Comparison of ENCODE assay signal across 14 cellular contexts in the genomic region with DNA sequence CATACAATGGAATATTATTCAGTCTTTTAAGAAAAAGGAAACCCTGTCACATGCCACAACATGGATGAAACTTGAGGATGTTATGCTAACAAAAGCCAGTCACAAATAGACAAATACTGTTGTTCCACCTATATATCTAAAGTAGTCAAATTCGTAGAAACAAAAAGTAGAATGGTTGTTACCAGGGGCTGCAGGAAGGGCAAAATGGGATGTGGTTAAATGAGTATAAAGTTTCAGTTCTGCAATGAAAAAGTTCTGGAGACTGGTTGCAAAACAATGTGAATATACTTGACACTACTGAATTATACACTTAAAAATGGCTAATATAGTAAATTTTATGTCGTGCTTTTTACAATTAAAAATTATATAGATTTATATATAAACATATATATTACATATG. TPM values are rescaled to one million over a fixed set of nuclear protein-coding genes. Genes with fewer than 3 reads are reported as not detected.
DNase-seq lines count a peak whose midpoint lies in the region; ATAC-seq and TF ChIP-seq lines count a peak whose summit lies in the region.
"Had no signal": no experiment of that assay in that cellular context is flagged by ENCODE, and none has a peak within 500 bp of the region (broad histone marks: within the 10 kb centered on the region; RNA-seq: fewer than 3 reads in every experiment).

No MANE protein-coding gene starts in this region.

- no peaks in the 10 kb centered on the region for H3K4me1 ChIP-seq in ascending aorta
- H3K4me1 ChIP-seq: left ventricle myocardium inferior, pancreas had no signal

- no peak overlapping the region for H3K4me3 ChIP-seq in ascending aorta
- H3K4me3 ChIP-seq: cardiac muscle cell, left ventricle myocardium inferior, pancreas had no signal

- H3K36me3 ChIP-seq in ascending aorta = no peaks in the 10 kb centered on the region
- H3K36me3 ChIP-seq: cardiac muscle cell, left ventricle myocardium inferior, pancreas had no signal

- ATAC-seq in GM18873 (IDR thresholded peaks at IDR 0.05; ENCODE audit: low FRiP score, unreplicated experiment) (peak; percentile 74), GM21825 (IDR thresholded peaks at IDR 0.05; ENCODE audit: unreplicated experiment) (peak; percentile 94), HG03342 (IDR thresholded peaks at IDR 0.05; ENCODE audit: unreplicated experiment) (peak; percentile 98)
- ATAC-seq: SK-N-SH treated with all-trans-retinoic acid at 6 μM for 48 hours had no signal

- no peak for TF ChIP-seq CTCF in ascending aorta (IDR thresholded peaks at IDR 0.05)

- intact Hi-C loops in ascending aorta (cut with DNase I) = no loop called here

- peak; percentile 43 for DNase-seq in SKM-1 (lab: John Stamatoyannopoulos, UW; ENCODE audit: unreplicated experiment)
- DNase-seq in EL = no peak
- no peak for DNase-seq in NCI-H82 treated with DMSO at 0.1 percent for 48 hours (lab: John Stamatoyannopoulos, UW; ENCODE audit: unreplicated experiment)
- no peak for DNase-seq in NCI-H748 treated with DMSO at 0.1 percent for 48 hours (lab: John Stamatoyannopoulos, UW)
- DNase-seq in ascending aorta (ENCODE audit: low spot score in 2 of 2) = no peak
- DNase-seq: IMR-90, left ventricle myocardium inferior, NCI-H2171, pancreas had no signal

- no peaks in the 10 kb centered on the region for H3K27me3 ChIP-seq in ascending aorta
- H3K27me3 ChIP-seq: cardiac muscle cell had no signal

- H3K9me3 ChIP-seq in ascending aorta = no peaks in the 10 kb centered on the region
- H3K9me3 ChIP-seq: left ventricle myocardium inferior, pancreas had no signal

- no peak overlapping the region for H3K27ac ChIP-seq in ascending aorta
- H3K27ac ChIP-seq: cardiac muscle cell, left ventricle myocardium inferior, pancreas had no signal

RNA-seq across cellular contexts. Expression of a gene that starts 12.2 kb away (rescaled TPM):
- not detected for total RNA-seq in ascending aorta
- total RNA-seq: IMR-90 had no signal
